ENCODE assay signal across 25 cellular contexts in the genomic region with DNA sequence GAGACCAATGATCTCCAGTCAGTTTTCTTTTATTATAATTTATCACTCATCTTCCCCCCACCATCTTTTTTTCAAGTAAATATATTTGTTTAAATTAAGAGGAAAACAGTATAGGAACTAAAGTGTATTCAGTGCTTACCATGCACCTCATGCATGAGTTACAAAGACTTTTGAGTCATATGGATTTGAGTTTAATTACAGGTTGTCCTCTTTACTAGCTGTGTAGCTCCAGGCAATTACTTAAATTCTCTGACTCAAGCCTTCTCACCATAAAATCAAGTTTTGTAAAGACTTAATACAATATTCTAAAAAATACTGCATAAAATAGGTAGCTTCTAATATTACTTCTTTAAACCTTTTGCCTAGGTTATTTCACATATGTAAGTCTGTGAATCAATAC.
DNase-seq lines count a peak whose midpoint lies in the region; ATAC-seq, FAIRE-seq and TF ChIP-seq lines count a peak whose summit lies in the region.
"Had no signal": no experiment of that assay in that cellular context is flagged by ENCODE, and none has a peak within 500 bp of the region (broad histone marks: within the 10 kb centered on the region; RNA-seq: fewer than 3 reads in every experiment).

No MANE protein-coding gene starts in this region.

- no peak overlapping the region for H4K5ac ChIP-seq in mesendoderm (ENCODE audit: low read length)

- H2AK5ac ChIP-seq in mesendoderm (ENCODE audit: low read length), result no peak overlapping the region

- no peak overlapping the region for H3K9ac ChIP-seq in PC-3 (ENCODE audit: low read length)
- H3K9ac ChIP-seq in mesendoderm (ENCODE audit: low read length), result no peak overlapping the region
- H3K9ac ChIP-seq: BLaER1 treated with 17β-estradiol and CSF1 and Interleukin-3, amounts not matched to agents 10 nM and 100 nM; GM23248 had no signal

- H3K4me1 Mint-ChIP-seq in progenitor cell of endocrine pancreas (ENCODE audit: low read depth), result peaks cover 21% of the 10 kb centered on the region
- H3K4me1 Mint-ChIP-seq: CD14-positive monocyte had no signal

- H3K27me3 Mint-ChIP-seq in progenitor cell of endocrine pancreas, result no peaks in the 10 kb centered on the region

- intact Hi-C loops in PC-3 (cut with micrococcal nuclease), result loop anchor here (10.0 kb wide), 1 partner anchor 258 kb away; no protein-coding TSS in a partner anchor

- H2BK5ac ChIP-seq in mesendoderm (ENCODE audit: low read length), result no peak overlapping the region

- H3K23ac ChIP-seq in mesendoderm (ENCODE audit: low read length), result no peak overlapping the region

- H3K4me3 ChIP-seq in PC-3 (ENCODE audit: low read length), result no peak overlapping the region
- no peak overlapping the region for H3K4me3 ChIP-seq in RWPE2 (ENCODE audit: severe bottlenecking)
- H3K4me3 ChIP-seq in mesendoderm (ENCODE audit: low read length), result no peak overlapping the region
- H3K4me3 ChIP-seq: A549; BLaER1 treated with 17β-estradiol and CSF1 and Interleukin-3, amounts not matched to agents 10 nM and 100 nM; GM23248 had no signal

- H3K9me2 ChIP-seq in PC-3 (replicated peaks; ENCODE audit: low read length), result no peaks in the 10 kb centered on the region

- H3K36me3 Mint-ChIP-seq in progenitor cell of endocrine pancreas (ENCODE audit: insufficient read depth), result no peaks in the 10 kb centered on the region
- H3K36me3 Mint-ChIP-seq: CD14-positive monocyte had no signal

- no peaks in the 10 kb centered on the region for H3K79me2 ChIP-seq in PC-3 (ENCODE audit: low read length)
- H3K79me2 ChIP-seq in mesendoderm (ENCODE audit: control insufficient read depth, insufficient read depth, low read length), result no peaks in the 10 kb centered on the region

- H3K9me3 Mint-ChIP-seq in progenitor cell of endocrine pancreas (ENCODE audit: low read depth), result peaks cover 6% of the 10 kb centered on the region
- H3K9me3 Mint-ChIP-seq: CD4-positive, alpha-beta T cell had no signal

- no peaks in the 10 kb centered on the region for H3K36me3 ChIP-seq in PC-3 (ENCODE audit: low read depth, low read length)
- H3K36me3 ChIP-seq in RWPE2 (ENCODE audit: low read depth), result no peaks in the 10 kb centered on the region
- H3K36me3 ChIP-seq in mesendoderm (ENCODE audit: control insufficient read depth, insufficient read depth, low read length), result no peaks in the 10 kb centered on the region
- H3K36me3 ChIP-seq: BE2C; BLaER1 treated with 17β-estradiol and CSF1 and Interleukin-3, amounts not matched to agents 10 nM and 100 nM had no signal

- POLR2A ChIA-PET in PC-3 (lab: Charles Lee; ENCODE audit: unreplicated experiment), result no interaction called here

- no peak overlapping the region for H3K18ac ChIP-seq in mesendoderm (ENCODE audit: low read length)

- H3K27me3 ChIP-seq in PC-3 (ENCODE audit: low read length) (no peaks in the 10 kb centered on the region), RWPE2 (ENCODE audit: insufficient read depth, poor library complexity, severe bottlenecking) (no peaks in the 10 kb centered on the region), mesendoderm (ENCODE audit: insufficient read depth, low read length, poor library complexity) (no peaks in the 10 kb centered on the region)
- H3K27me3 ChIP-seq: BE2C; BLaER1 treated with 17β-estradiol and CSF1 and Interleukin-3, amounts not matched to agents 10 nM and 100 nM had no signal

- no peak overlapping the region for H2BK120ac ChIP-seq in mesendoderm (ENCODE audit: low read depth, low read length)

- DNase-seq in PC-3 (peak; percentile 61), RWPE2 (ENCODE audit: low spot score) (no peak), progenitor cell of endocrine pancreas (ENCODE audit: low spot score, unreplicated experiment) (no peak), mesendoderm (no peak), urothelium cell line (ENCODE audit: low spot score) (no peak)
- DNase-seq: 8988T; ACHN; AML-193; BE2C; Calu3; CD4-positive, alpha-beta T cell; COR-L47; DMS53; DMS79 treated with DMSO at 0.1 percent for 48 hours; GF-D8; GM23248; H7; HCEC 1CT had no signal

- H3K27ac ChIP-seq in PC-3 (ENCODE audit: low read length) (peak overlapping the region; percentile 20), RWPE2 (ENCODE audit: poor library complexity, severe bottlenecking) (peak overlapping the region; percentile 6), mesendoderm (ENCODE audit: low read depth, low read length) (no peak overlapping the region)
- H3K27ac ChIP-seq: A549; BLaER1 treated with 17β-estradiol and CSF1 and Interleukin-3, amounts not matched to agents 10 nM and 100 nM; GM23248 had no signal

- no peak overlapping the region for H2AFZ ChIP-seq in PC-3 (ENCODE audit: low read length)
- H2AFZ ChIP-seq: GM23248 had no signal

- H3K9me3 ChIP-seq in PC-3 (ENCODE audit: low read length) (no peaks in the 10 kb centered on the region), RWPE2 (ENCODE audit: severe bottlenecking) (no peaks in the 10 kb centered on the region)
- H3K9me3 ChIP-seq: A549; BE2C; BLaER1 treated with 17β-estradiol and CSF1 and Interleukin-3, amounts not matched to agents 10 nM and 100 nM had no signal

- no peak for FAIRE-seq in urothelium cell line (lab: Jason Lieb, UNC)
- FAIRE-seq: A549, GM12891, GM18507, H1 had no signal

- no TSS peak for BruUV-seq in PC-3 (replicated peaks; lab: Mats Ljungman, UMichigan)

- H3K4me2 ChIP-seq in PC-3 (ENCODE audit: low read length), result no peak overlapping the region
- no peak overlapping the region for H3K4me2 ChIP-seq in mesendoderm (ENCODE audit: low read length)
- H3K4me2 ChIP-seq: A549; BLaER1 treated with 17β-estradiol and CSF1 and Interleukin-3, amounts not matched to agents 10 nM and 100 nM had no signal

- no peak overlapping the region for H2BK15ac ChIP-seq in mesendoderm (replicated peaks; ENCODE audit: low read depth)

- H3K27ac Mint-ChIP-seq in progenitor cell of endocrine pancreas, result no peak overlapping the region
- H3K27ac Mint-ChIP-seq: CD14-positive monocyte; CD4-positive, alpha-beta T cell had no signal

- CTCF ChIA-PET in PC-3 (lab: Charles Lee), result no interaction called here

- H3K79me1 ChIP-seq in mesendoderm (ENCODE audit: low read length), result no peaks in the 10 kb centered on the region

- H3F3A ChIP-seq in PC-3 (ENCODE audit: low read length, unreplicated experiment), result no peaks in the 10 kb centered on the region

- H3K4ac ChIP-seq in mesendoderm (ENCODE audit: low read depth, low read length), result no peak overlapping the region

- TF ChIP-seq CTCF in PC-3 (conservative IDR thresholded peaks at IDR 0.05; ENCODE audit: low read depth, low read length) (no peak), RWPE2 (IDR thresholded peaks at IDR 0.05; ENCODE audit: poor library complexity, severe bottlenecking) (no peak), progenitor cell of endocrine pancreas (IDR thresholded peaks at IDR 0.05; ENCODE audit: unreplicated experiment) (no peak)

- peak; percentile 75 for ATAC-seq in PC-3
- ATAC-seq in RWPE2 (ENCODE audit: low read depth), result peak; percentile 67
- ATAC-seq in esophagus mucosa, result peak; percentile 90
- ATAC-seq: A549 had no signal

- H3K4me3 Mint-ChIP-seq in progenitor cell of endocrine pancreas (ENCODE audit: low read depth), result no peak overlapping the region
- H3K4me3 Mint-ChIP-seq: CD14-positive monocyte; CD4-positive, alpha-beta T cell had no signal

- no peak overlapping the region for H4K8ac ChIP-seq in mesendoderm (ENCODE audit: low read depth, low read length)

- H3K56ac ChIP-seq in mesendoderm (ENCODE audit: low read length), result no peak overlapping the region

- H4K20me1 ChIP-seq in PC-3 (ENCODE audit: low read length), result no peaks in the 10 kb centered on the region
- H4K20me1 ChIP-seq: BLaER1 treated with 17β-estradiol and CSF1 and Interleukin-3, amounts not matched to agents 10 nM and 100 nM had no signal

- H3K4me1 ChIP-seq in PC-3 (ENCODE audit: insufficient read depth, low read length), result peaks cover 37% of the 10 kb centered on the region
- peaks cover 22% of the 10 kb centered on the region for H3K4me1 ChIP-seq in RWPE2 (ENCODE audit: insufficient read depth, poor library complexity, severe bottlenecking)
- H3K4me1 ChIP-seq in mesendoderm (ENCODE audit: control insufficient read depth, low read depth, low read length), result no peaks in the 10 kb centered on the region
- H3K4me1 ChIP-seq: A549; BE2C; BLaER1 treated with 17β-estradiol and CSF1 and Interleukin-3, amounts not matched to agents 10 nM and 100 nM had no signal
